In the genomic region with DNA sequence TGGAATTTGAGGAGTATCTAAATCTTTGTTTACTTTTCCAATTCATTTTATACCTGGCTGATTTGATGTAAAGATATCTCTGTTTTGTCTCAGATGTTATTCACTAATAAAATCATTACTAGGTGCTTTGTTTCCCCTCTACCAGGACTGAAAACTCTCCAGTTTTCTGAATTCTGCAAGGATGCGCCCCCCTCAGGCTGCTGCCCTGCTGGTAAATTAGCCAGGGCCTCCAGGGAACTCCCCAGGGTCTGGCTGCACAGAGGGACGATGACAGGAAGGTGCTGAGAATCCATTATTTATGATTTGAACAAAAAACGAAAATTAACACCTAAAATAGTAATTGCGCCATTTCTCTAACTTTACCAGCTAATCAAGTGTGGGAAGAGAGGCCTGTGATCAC, we compare ENCODE assay signal across 17 cellular contexts.
"Had no signal": no experiment of that assay in that cellular context is flagged by ENCODE, and none has a peak within 500 bp of the region (broad histone marks: within the 10 kb centered on the region; RNA-seq: fewer than 3 reads in every experiment).

No MANE protein-coding gene starts in this region.

- DNase-seq: activated CD4-positive, alpha-beta T cell treated with anti-CD3 and anti-CD28 coated beads for 48 hours; activated CD8-positive, alpha-beta memory T cell treated with anti-CD3 and anti-CD28 coated beads, Interleukin-2, amount 50 U/mL, for 48 hours; activated gamma-delta T cell treated with Interleukin-2 at 50 U/mL for 16 hours; activated naive CD8-positive, alpha-beta T cell treated with anti-CD3 and anti-CD28 coated beads for 36 hours; amygdala; brain microvascular endothelial cell; cortex of kidney; effector CD4-positive, alpha-beta T cell; foreskin melanocyte; heart left ventricle; naive B cell; posterior cingulate gyrus; stimulated activated CD4-positive, alpha-beta T cell treated with anti-CD3 and anti-CD28 coated beads, Interleukin-15, amount 100 ng/mL, for 24 hours; stimulated activated CD4-positive, alpha-beta T cell treated with anti-CD3 and anti-CD28 coated beads, Interleukin-4, amount 100 ng/mL, for 1 hour; stimulated activated naive B cell treated with anti-CD40 and anti-IgM and Interleukin-4, amounts not matched to agents 10 μg/mL and 1 μg/mL and 100 μg/mL, for 72 hours; thyroid gland had no signal

- H3K4me3 ChIP-seq: heart left ventricle, skin epidermis, thyroid gland had no signal

- H3K27ac Mint-ChIP-seq: activated naive CD8-positive, alpha-beta T cell treated with anti-CD3 and anti-CD28 coated beads for 36 hours; naive B cell; stimulated activated naive B cell treated with anti-CD40 and anti-IgM and Interleukin-4, amounts not matched to agents 10 μg/mL and 1 μg/mL and 100 μg/mL, for 72 hours had no signal

- H3K27me3 Mint-ChIP-seq: stimulated activated naive B cell treated with anti-CD40 and anti-IgM and Interleukin-4, amounts not matched to agents 10 μg/mL and 1 μg/mL and 100 μg/mL, for 72 hours had no signal

- H3K9me3 ChIP-seq: thyroid gland had no signal

- H3K4me3 Mint-ChIP-seq: activated naive CD8-positive, alpha-beta T cell treated with anti-CD3 and anti-CD28 coated beads for 36 hours; naive B cell; stimulated activated naive B cell treated with anti-CD40 and anti-IgM and Interleukin-4, amounts not matched to agents 10 μg/mL and 1 μg/mL and 100 μg/mL, for 72 hours had no signal

- H3K36me3 ChIP-seq: brain microvascular endothelial cell, heart left ventricle, thyroid gland had no signal

- H3K4me1 Mint-ChIP-seq: activated naive CD8-positive, alpha-beta T cell treated with anti-CD3 and anti-CD28 coated beads for 36 hours; naive B cell; stimulated activated naive B cell treated with anti-CD40 and anti-IgM and Interleukin-4, amounts not matched to agents 10 μg/mL and 1 μg/mL and 100 μg/mL, for 72 hours had no signal

- H3K36me3 Mint-ChIP-seq: activated naive CD8-positive, alpha-beta T cell treated with anti-CD3 and anti-CD28 coated beads for 36 hours; naive B cell; stimulated activated naive B cell treated with anti-CD40 and anti-IgM and Interleukin-4, amounts not matched to agents 10 μg/mL and 1 μg/mL and 100 μg/mL, for 72 hours had no signal

- H3K27me3 ChIP-seq: brain microvascular endothelial cell, thyroid gland had no signal

- H3K27ac ChIP-seq: brain microvascular endothelial cell, heart left ventricle, skin epidermis, thyroid gland had no signal

- H3K4me1 ChIP-seq: heart left ventricle had no signal
